Comparison of ENCODE assay signal across 21 cellular contexts in the genomic region with DNA sequence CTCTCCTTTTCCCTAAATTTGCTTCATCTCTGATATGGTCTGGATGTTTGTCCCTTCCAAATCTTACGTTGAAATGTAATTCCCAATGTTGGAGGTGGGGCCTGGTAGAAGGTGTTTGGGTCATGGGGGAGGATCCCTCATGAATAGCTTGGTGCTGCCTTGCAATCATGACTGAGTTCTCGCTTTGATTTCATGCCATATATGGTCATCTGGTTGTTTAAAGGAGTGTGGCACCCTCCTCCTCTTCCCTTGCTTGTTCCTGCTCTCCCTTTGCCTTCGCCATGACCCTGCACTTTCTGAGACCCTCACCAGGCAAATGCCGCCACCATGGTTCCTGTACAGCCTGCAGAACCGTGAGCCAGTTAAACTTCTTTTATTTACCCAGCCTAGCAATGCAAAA. TPM values are rescaled to one million over a fixed set of nuclear protein-coding genes. Genes with fewer than 3 reads are reported as not detected.
A peak's percentile ranks its signal among the peaks of the same experiment; 100 is the strongest.
DNase-seq lines count a peak whose midpoint lies in the region; TF ChIP-seq lines count a peak whose summit lies in the region.
"Had no signal": no experiment of that assay in that cellular context is flagged by ENCODE, and none has a peak within 500 bp of the region (broad histone marks: within the 10 kb centered on the region; RNA-seq: fewer than 3 reads in every experiment).

No MANE protein-coding gene starts in this region.

- H3K4ac ChIP-seq in mesenchymal stem cell (ENCODE audit: low read depth in 1 of 2, low read length in 2 of 2): no peak overlapping the region

- intact Hi-C loops in sigmoid colon (cut with DNase I): no loop called here

- no peak overlapping the region for H2BK15ac ChIP-seq in mesenchymal stem cell (ENCODE audit: low read depth, poor library complexity, severe bottlenecking)

- no peaks in the 10 kb centered on the region for H3K79me1 ChIP-seq in mesenchymal stem cell (replicated peaks; ENCODE audit: low read length, poor library complexity, severe bottlenecking)

- H3K27ac ChIP-seq in HUES64 (ENCODE audit: low read depth, low read length) (peak overlapping the region; percentile 60; the same call in 1 of the 2 replicates), endodermal cell (ENCODE audit: low read depth, low read length) (no peak overlapping the region), mesenchymal stem cell (ENCODE audit: low read length, poor library complexity, severe bottlenecking) (no peak overlapping the region), sigmoid colon (peak overlapping the region in 3 of 4 donors; percentile 66 to 82 (median 81))
- H3K27ac ChIP-seq: BLaER1 treated with 17β-estradiol and CSF1 and Interleukin-3, amounts not matched to agents 10 nM and 100 nM had no signal

- no peaks in the 10 kb centered on the region for H3K9me3 Mint-ChIP-seq in endodermal cell

- peak overlapping the region; percentile 74 for H2AK5ac ChIP-seq in mesenchymal stem cell (ENCODE audit: low read length, severe bottlenecking)

- H3K4me1 Mint-ChIP-seq in endodermal cell: peaks cover 24% of the 10 kb centered on the region

- no peak for TF ChIP-seq EP300 in sigmoid colon (IDR thresholded peaks at IDR 0.05)

- peak overlapping the region; percentile 71 for H3K27ac Mint-ChIP-seq in endodermal cell

- no peaks in the 10 kb centered on the region for H3K27me3 Mint-ChIP-seq in endodermal cell (ENCODE audit: insufficient read depth)

- 79% methylated on average over 5 of the region's 5 CpGs for WGBS in HUES64
- 88 to 96% methylated on average over 4 to 5 of the region's 5 CpGs for WGBS in endodermal cell (ENCODE audit: insufficient coverage in 1 of 2, insufficient read length in 1 of 2), 2 experiments
- 89% methylated on average over 5 of the region's 5 CpGs for WGBS in mesenchymal stem cell
- 81 to 83% methylated on average over 5 of the region's 5 CpGs for WGBS in sigmoid colon, 2 donors

- H3K27me3 ChIP-seq in HUES64 (ENCODE audit: insufficient read depth, low read length) (no peaks in the 10 kb centered on the region), endodermal cell (ENCODE audit: control insufficient read depth, insufficient read depth, low read length, poor library complexity, severe bottlenecking) (no peaks in the 10 kb centered on the region), mesenchymal stem cell (ENCODE audit: control insufficient read depth in 1 of 2, insufficient read depth in 1 of 2, low read length in 2 of 2) (no peaks in the 10 kb centered on the region), sigmoid colon (no peaks in the 10 kb centered on the region)
- H3K27me3 ChIP-seq: BLaER1 treated with 17β-estradiol and CSF1 and Interleukin-3, amounts not matched to agents 10 nM and 100 nM had no signal

- H3K36me3 ChIP-seq in HUES64 (ENCODE audit: insufficient read depth, low read length): no peaks in the 10 kb centered on the region
- no peaks in the 10 kb centered on the region for H3K36me3 ChIP-seq in endodermal cell (ENCODE audit: control insufficient read depth, insufficient read depth, low read length)
- H3K36me3 ChIP-seq in mesenchymal stem cell (ENCODE audit: control insufficient read depth in 1 of 2, insufficient read depth in 2 of 2, low read depth in 1 of 2, low read length in 2 of 2): no peaks in the 10 kb centered on the region
- no peaks in the 10 kb centered on the region for H3K36me3 ChIP-seq in sigmoid colon
- H3K36me3 ChIP-seq: BLaER1 treated with 17β-estradiol and CSF1 and Interleukin-3, amounts not matched to agents 10 nM and 100 nM had no signal

- no peak overlapping the region for H3K4me2 ChIP-seq in mesenchymal stem cell (ENCODE audit: low read length, poor library complexity, severe bottlenecking)
- H3K4me2 ChIP-seq: BLaER1 treated with 17β-estradiol and CSF1 and Interleukin-3, amounts not matched to agents 10 nM and 100 nM had no signal

- no peak overlapping the region for H4K91ac ChIP-seq in mesenchymal stem cell (ENCODE audit: low read length)

- no peak overlapping the region for H4K8ac ChIP-seq in mesenchymal stem cell (ENCODE audit: low read length)

- DNase-seq in endodermal cell (peak; percentile 50), mesenchymal stem cell (no peak), sigmoid colon (peak; percentile 45), NCI-H2196 (lab: John Stamatoyannopoulos, UW; ENCODE audit: unreplicated experiment) (no peak), OCI-M1 (lab: John Stamatoyannopoulos, UW) (no peak), H4 (ENCODE audit: low spot score) (no peak), SIG-M5 treated with dmso at 0.1 percent for 504 hours (lab: John Stamatoyannopoulos, UW; ENCODE audit: unreplicated experiment) (no peak)
- DNase-seq: DMS 273 treated with DMSO at 0.1 percent for 48 hours, HCEC 1CT, KG1, NCI-H1105, NCI-H187, NCI-H2171, NCI-H82, SHP77 had no signal

- no peak overlapping the region for H2BK12ac ChIP-seq in mesenchymal stem cell (ENCODE audit: low read length in 2 of 2)

- H3K4me3 Mint-ChIP-seq in endodermal cell: no peak overlapping the region

- no peak for TF ChIP-seq POLR2A in sigmoid colon (IDR thresholded peaks at IDR 0.05)

- H3K9me3 ChIP-seq in HUES64 (ENCODE audit: insufficient read depth, low read depth, low read length): no peaks in the 10 kb centered on the region
- H3K9me3 ChIP-seq in endodermal cell (ENCODE audit: control insufficient read depth, low read length): no peaks in the 10 kb centered on the region
- H3K9me3 ChIP-seq in mesenchymal stem cell (ENCODE audit: control insufficient read depth, low read length): no peaks in the 10 kb centered on the region
- no peaks in the 10 kb centered on the region for H3K9me3 ChIP-seq in sigmoid colon
- H3K9me3 ChIP-seq: BLaER1 treated with 17β-estradiol and CSF1 and Interleukin-3, amounts not matched to agents 10 nM and 100 nM had no signal

- H3K9ac ChIP-seq in HUES64 (ENCODE audit: low read depth, low read length) (peak overlapping the region; percentile 43; the same call in 1 of the 2 replicates), endodermal cell (ENCODE audit: extremely low read depth, low read length, poor library complexity, severe bottlenecking) (no peak overlapping the region), mesenchymal stem cell (ENCODE audit: low read length) (no peak overlapping the region)
- H3K9ac ChIP-seq: BLaER1 treated with 17β-estradiol and CSF1 and Interleukin-3, amounts not matched to agents 10 nM and 100 nM had no signal

- no peak overlapping the region for H2BK120ac ChIP-seq in mesenchymal stem cell (ENCODE audit: low read depth, low read length)

- H3K4me3 ChIP-seq in HUES64 (ENCODE audit: low read length) (no peak overlapping the region), endodermal cell (ENCODE audit: low read length) (no peak overlapping the region), mesenchymal stem cell (ENCODE audit: insufficient read depth in 1 of 2, low read depth in 1 of 2, low read length in 2 of 2) (no peak overlapping the region), sigmoid colon (no peak overlapping the region)
- H3K4me3 ChIP-seq: BLaER1 treated with 17β-estradiol and CSF1 and Interleukin-3, amounts not matched to agents 10 nM and 100 nM had no signal

- TF ChIP-seq CTCF in endodermal cell (conservative IDR thresholded peaks at IDR 0.05) (no peak), sigmoid colon (IDR thresholded peaks at IDR 0.05) (no peak)

- peak overlapping the region in 1 of 2 experiments; percentile 8 for H3K18ac ChIP-seq in mesenchymal stem cell (ENCODE audit: low read depth in 1 of 2, low read length in 2 of 2)

- no peak overlapping the region for H2BK5ac ChIP-seq in mesenchymal stem cell (ENCODE audit: low read depth, low read length, poor library complexity, severe bottlenecking)

- H3K23ac ChIP-seq in mesenchymal stem cell (ENCODE audit: low read length in 2 of 2): peak overlapping the region in 1 of 2 experiments; percentile 78

- H3K4me1 ChIP-seq in HUES64 (ENCODE audit: insufficient read depth, low read length): peaks cover 33% of the 10 kb centered on the region
- H3K4me1 ChIP-seq in endodermal cell (ENCODE audit: control insufficient read depth, insufficient read depth, low read length): peaks cover 4% of the 10 kb centered on the region
- peaks cover 18% of the 10 kb centered on the region for H3K4me1 ChIP-seq in mesenchymal stem cell (ENCODE audit: control insufficient read depth, insufficient read depth, low read depth, low read length)
- H3K4me1 ChIP-seq in sigmoid colon: peaks cover 0 to 50% (median 37%) of the 10 kb centered on the region in 4 donors

- H2AFZ ChIP-seq in mesenchymal stem cell (ENCODE audit: low read depth, low read length): no peak overlapping the region

- no peak overlapping the region for H3K14ac ChIP-seq in mesenchymal stem cell (ENCODE audit: low read length in 2 of 2)

- H3K36me3 Mint-ChIP-seq in endodermal cell (ENCODE audit: low read depth): no peaks in the 10 kb centered on the region

RNA-seq across cellular contexts. Expression of a gene that starts 14.5 kb away (rescaled TPM):
- polyA plus RNA-seq in HUES64 (2013, experiment 1 of 2): not detected
- not detected for polyA plus RNA-seq in HUES64 (2013, experiment 2 of 2)
- total RNA-seq in endodermal cell: not detected
- not detected for polyA plus RNA-seq in endodermal cell (2013, experiment 1 of 2)
- not detected for polyA plus RNA-seq in endodermal cell (2013, experiment 2 of 2)
- polyA plus RNA-seq in mesenchymal stem cell (2013, experiment 1 of 2): not detected
- polyA plus RNA-seq in mesenchymal stem cell (2013, experiment 2 of 2): not detected
- total RNA-seq in sigmoid colon: not detected
- polyA plus RNA-seq in sigmoid colon: not detected
- total RNA-seq in H4 (2014; rRNA removed; shearing (Covaris generic)): not detected in 2 replicates
- total RNA-seq: Daoy, HT1080, MCF 10A, NCI-H460 had no signal

RNA-seq across cellular contexts. Expression of a gene that starts 33.7 kb away (rescaled TPM):
- 15.9 TPM for polyA plus RNA-seq in HUES64 (2013, experiment 1 of 2)
- polyA plus RNA-seq in HUES64 (2013, experiment 2 of 2): 12.2 TPM
- 10 to 100 TPM; 22.8 to 43.1 TPM for total RNA-seq in endodermal cell
- polyA plus RNA-seq in endodermal cell (2013, experiment 1 of 2): 4.6 TPM
- 5.6 TPM for polyA plus RNA-seq in endodermal cell (2013, experiment 2 of 2)
- polyA plus RNA-seq in mesenchymal stem cell (2013, experiment 1 of 2): 4.5 TPM
- 4.1 TPM for polyA plus RNA-seq in mesenchymal stem cell (2013, experiment 2 of 2)
- 10 to 100 TPM in 1 of 4 donors, 1 to 10 TPM in 3; 4.9 to 10.9 (median 6.2) TPM for total RNA-seq in sigmoid colon
- 10 to 100 TPM; 27.6 to 47.6 (median 31.1) TPM for polyA plus RNA-seq in sigmoid colon
- total RNA-seq in H4 (2014; rRNA removed; shearing (Covaris generic)): 2.2 and 2.3 TPM in 2 replicates

Comparison
In these comparisons a context has a peak if more than half of its experiments do, and no peak if none do; other contexts are left out.
1. H3K27ac ChIP-seq: peak in HUES64 (single experiment) and sigmoid colon (3 of 4); none in endodermal cell (single experiment) and mesenchymal stem cell (single experiment).
2. DNase-seq: peak in endodermal cell (single experiment) and sigmoid colon (single experiment); none in mesenchymal stem cell (single experiment), NCI-H2196 (single experiment), OCI-M1 (single experiment), H4 (single experiment) and SIG-M5 treated with dmso at 0.1 percent for 504 hours (single experiment).